ENCODE assay signal across 23 cellular contexts in genomic region chrX:24347871-24348270, GRCh38. TPM values are rescaled to one million over a fixed set of nuclear protein-coding genes. Genes with fewer than 3 reads are reported as not detected.
A peak's percentile ranks its signal among the peaks of the same experiment; 100 is the strongest.
DNase-seq lines count a peak whose midpoint lies in the region; ATAC-seq and TF ChIP-seq lines count a peak whose summit lies in the region.
"Had no signal": no experiment of that assay in that cellular context is flagged by ENCODE, and none has a peak within 500 bp of the region (broad histone marks: within the 10 kb centered on the region; RNA-seq: fewer than 3 reads in every experiment).

No MANE protein-coding gene starts in this region.

- H3K4me1 ChIP-seq in SJCRH30 (peaks cover 12% of the 10 kb centered on the region), lower lobe of right lung (no peaks in the 10 kb centered on the region)

- intact Hi-C loops in lower lobe of right lung (cut with DNase I): no loop called here

- H3K27me3 ChIP-seq in SJCRH30 (no peaks in the 10 kb centered on the region), lower lobe of right lung (ENCODE audit: low read depth) (no peaks in the 10 kb centered on the region)
- H3K27me3 ChIP-seq: MG63 had no signal

- H3K27ac ChIP-seq in SJCRH30 (no peak overlapping the region), lower lobe of right lung (no peak overlapping the region)
- H3K27ac ChIP-seq: skin epidermis had no signal

- no peaks in the 10 kb centered on the region for H3K36me3 ChIP-seq in SJCRH30
- H3K36me3 ChIP-seq in lower lobe of right lung: no peaks in the 10 kb centered on the region
- H3K36me3 ChIP-seq: MG63 had no signal

- H3K9me3 ChIP-seq in SJCRH30 (replicated peaks): no peaks in the 10 kb centered on the region
- H3K9me3 ChIP-seq in lower lobe of right lung: no peaks in the 10 kb centered on the region
- H3K9me3 ChIP-seq: MG63 had no signal

- TF ChIP-seq CTCF in fibroblast of villous mesenchyme (IDR thresholded peaks at IDR 0.05; ENCODE audit: insufficient read depth, low read depth, low read length) (no peak), retinal pigment epithelial cell (conservative IDR thresholded peaks at IDR 0.05; ENCODE audit: low read depth, low read length) (no peak), lower lobe of right lung (IDR thresholded peaks at IDR 0.05) (no peak)

- ATAC-seq in lower lobe of right lung: no peak
- ATAC-seq: activated T-cell treated with anti-CD3 and anti-CD28 coated beads, Interleukin-2, amount 50 U/mL, for 4 hours; stimulated activated effector memory CD8-positive, alpha-beta T cell treated with anti-CD3 and anti-CD28 coated beads, Interleukin-12 subunit alpha, Interleukin-12 subunit beta, amount 100 ng/mL, for 72 hours had no signal

- peak; percentile 54 for DNase-seq in ELF-1 (ENCODE audit: low read depth, low spot score)
- DNase-seq in SJCRH30: peak; percentile 40 to 71
- peak; percentile 76 for DNase-seq in fibroblast of villous mesenchyme (ENCODE audit: low read depth)
- peak; percentile 11 for DNase-seq in retinal pigment epithelial cell (ENCODE audit: low read depth)
- DNase-seq in lower lobe of right lung: no peak
- no peak for DNase-seq in SIG-M5 treated with dmso at 0.1 percent for 504 hours (lab: John Stamatoyannopoulos, UW; ENCODE audit: unreplicated experiment)
- no peak for DNase-seq in kidney glomerular epithelial cell (lab: John Stamatoyannopoulos, UW)
- DNase-seq: activated CD4-positive, alpha-beta T cell treated with anti-CD3 and anti-CD28 coated beads for 48 hours; activated naive CD4-positive, alpha-beta T cell treated with Interleukin-2 at 50 U/mL for 16 hours; activated T-cell treated with anti-CD3 and anti-CD28 coated beads, Interleukin-2, amount 50 U/mL, for 4 hours; amniotic stem cell; C1 segment of cervical spinal cord; MG63; NCI-H1417 treated with DMSO at 0.1 percent for 48 hours; NCI-H510A treated with DMSO at 0.1 percent for 48 hours; nucleus accumbens had no signal

- H3K4me3 ChIP-seq in SJCRH30: no peak overlapping the region
- H3K4me3 ChIP-seq in fibroblast of villous mesenchyme (ENCODE audit: low read depth, low read length): no peak overlapping the region
- no peak overlapping the region for H3K4me3 ChIP-seq in retinal pigment epithelial cell (ENCODE audit: low read length)
- no peak overlapping the region for H3K4me3 ChIP-seq in lower lobe of right lung
- H3K4me3 ChIP-seq: MG63, skin epidermis had no signal

RNA-seq across cellular contexts. Expression of gene SUPT20HL1, which starts 12.6 kb away (rescaled TPM):
- 0.04 TPM in 1 of 2 replicates, not detected in the other for total RNA-seq in SJCRH30 (2014; rRNA removed; shearing (Covaris generic))
- total RNA-seq in fibroblast of villous mesenchyme (not detected in 2 replicates), lower lobe of right lung (not detected)
- total RNA-seq: activated T-cell treated with anti-CD3 and anti-CD28 coated beads, Interleukin-2, amount 50 U/mL, for 4 hours; glomerular endothelial cell; kidney epithelial cell; lung microvascular endothelial cell; pulmonary artery endothelial cell; T-helper 1 cell treated with Interleukin-12 subunit alpha and Interleukin-12 subunit beta and Interleukin-4 antibody, amounts not matched to agents 30 ng/mL and 1 ng/mL, for 36 hours had no signal

RNA-seq across cellular contexts. Expression of gene SUPT20HL2, which starts 34.0 kb away (rescaled TPM):
- total RNA-seq in SJCRH30 (2014; rRNA removed; shearing (Covaris generic)): 0.05 and 0.18 TPM in 2 replicates
- total RNA-seq in fibroblast of villous mesenchyme (under 0.01 TPM in 1 of 2 replicates, not detected in the other), lower lobe of right lung (not detected)
- total RNA-seq: activated T-cell treated with anti-CD3 and anti-CD28 coated beads, Interleukin-2, amount 50 U/mL, for 4 hours; glomerular endothelial cell; kidney epithelial cell; lung microvascular endothelial cell; pulmonary artery endothelial cell; T-helper 1 cell treated with Interleukin-12 subunit alpha and Interleukin-12 subunit beta and Interleukin-4 antibody, amounts not matched to agents 30 ng/mL and 1 ng/mL, for 36 hours had no signal

Comparison
In these comparisons a context has a peak if more than half of its experiments do, and no peak if none do; other contexts are left out.
1. DNase-seq: peak in ELF-1 (single experiment), SJCRH30 (2 of 2), fibroblast of villous mesenchyme (single experiment) and retinal pigment epithelial cell (single experiment); none in lower lobe of right lung (single experiment), SIG-M5 treated with dmso at 0.1 percent for 504 hours (single experiment) and kidney glomerular epithelial cell (single experiment).